20 cellular contexts compared by ENCODE assay signal in genomic region chr22:43181321-43182076, GRCh38. TPM values are rescaled to one million over a fixed set of nuclear protein-coding genes. Genes with fewer than 3 reads are reported as not detected.
DNase-seq lines count a peak whose midpoint lies in the region; ATAC-seq and TF ChIP-seq lines count a peak whose summit lies in the region.
"Had no signal": no experiment of that assay in that cellular context is flagged by ENCODE, and none has a peak within 500 bp of the region (broad histone marks: within the 10 kb centered on the region; RNA-seq: fewer than 3 reads in every experiment).

No MANE protein-coding gene starts in this region.

- TF ChIP-seq POLR2A in testis (IDR thresholded peaks at IDR 0.05) = no peak

- peaks cover 12% of the 10 kb centered on the region for H3K4me1 Mint-ChIP-seq in endodermal cell
- H3K4me1 Mint-ChIP-seq in Caco-2 (ENCODE audit: low read depth, unreplicated experiment) = peaks cover 17% of the 10 kb centered on the region

- H3K36me3 ChIP-seq in endodermal cell (ENCODE audit: control insufficient read depth, insufficient read depth, low read length) = peaks cover 22% of the 10 kb centered on the region
- H3K36me3 ChIP-seq in testis (ENCODE audit: low read depth, missing control alignments) = no peaks in the 10 kb centered on the region
- peaks cover 6% of the 10 kb centered on the region for H3K36me3 ChIP-seq in Caco-2 (ENCODE audit: control insufficient read depth, insufficient read depth, low read length)

- intact Hi-C loops in right cardiac atrium (cut with DNase I) = no loop called here
- intact Hi-C loops in left cardiac atrium (cut with DNase I) = no loop called here
- intact Hi-C loops in testis (cut with DNase I; ENCODE audit: low total_unique reads) = no loop called here
- intact Hi-C loops in Caco-2 (cut with micrococcal nuclease; ENCODE audit: unreplicated experiment) = no loop called here

- H3K36me3 Mint-ChIP-seq in endodermal cell (ENCODE audit: low read depth) = peaks cover 41% of the 10 kb centered on the region
- H3K36me3 Mint-ChIP-seq in Caco-2 (ENCODE audit: insufficient read depth, unreplicated experiment) = peaks cover 22% of the 10 kb centered on the region

- WGBS in right cardiac atrium = 93% methylated on average over 13 of the region's 13 CpGs
- 93% methylated on average over 8 to 13 of the region's 13 CpGs for WGBS in endodermal cell (ENCODE audit: insufficient coverage in 1 of 2, insufficient read length in 1 of 2), 2 experiments
- 76 to 80% methylated on average over 8 to 13 of the region's 13 CpGs for WGBS in testis, 2 donors

- H3K9me3 Mint-ChIP-seq in endodermal cell (no peaks in the 10 kb centered on the region), Caco-2 (ENCODE audit: unreplicated experiment) (no peaks in the 10 kb centered on the region)

- TF ChIP-seq CTCF in RWPE1 (conservative IDR thresholded peaks at IDR 0.05; ENCODE audit: low read depth) (no peak), endodermal cell (conservative IDR thresholded peaks at IDR 0.05) (no peak), testis (IDR thresholded peaks at IDR 0.05) (no peak), Caco-2 (IDR thresholded peaks at IDR 0.05; ENCODE audit: insufficient read depth in 1 of 2, low read depth in 1 of 2, low read length in 1 of 2, severe bottlenecking in 1 of 2, unreplicated experiment in 1 of 2) (no peak)

- peaks cover 6% of the 10 kb centered on the region for H3K4me1 ChIP-seq in right cardiac atrium (ENCODE audit: control insufficient read depth, insufficient read depth, low read length)
- H3K4me1 ChIP-seq in endodermal cell (ENCODE audit: control insufficient read depth, insufficient read depth, low read length) = peaks cover 6% of the 10 kb centered on the region
- H3K4me1 ChIP-seq in testis = peaks cover 32% of the 10 kb centered on the region
- H3K4me1 ChIP-seq in Caco-2 = peaks cover 9% of the 10 kb centered on the region; the same call in 1 of the 2 replicates

- no peaks in the 10 kb centered on the region for H3K27me3 Mint-ChIP-seq in endodermal cell (ENCODE audit: insufficient read depth)
- no peaks in the 10 kb centered on the region for H3K27me3 Mint-ChIP-seq in Caco-2 (ENCODE audit: insufficient read depth, unreplicated experiment)

- H3K9me3 ChIP-seq in right cardiac atrium (ENCODE audit: control insufficient read depth, low read length) (no peaks in the 10 kb centered on the region), endodermal cell (ENCODE audit: control insufficient read depth, low read length) (no peaks in the 10 kb centered on the region), testis (no peaks in the 10 kb centered on the region), Caco-2 (no peaks in the 10 kb centered on the region)
- H3K9me3 ChIP-seq: BLaER1 treated with 17β-estradiol and CSF1 and Interleukin-3, amounts not matched to agents 10 nM and 100 nM; Peyer's patch; SK-N-SH had no signal

- no peaks in the 10 kb centered on the region for H3K27me3 ChIP-seq in right cardiac atrium (ENCODE audit: control insufficient read depth, insufficient read depth)
- no peaks in the 10 kb centered on the region for H3K27me3 ChIP-seq in endodermal cell (ENCODE audit: control insufficient read depth, insufficient read depth, low read length, poor library complexity, severe bottlenecking)
- H3K27me3 ChIP-seq in testis = no peaks in the 10 kb centered on the region
- H3K27me3 ChIP-seq in Caco-2 (replicated peaks; ENCODE audit: control insufficient read depth, insufficient read depth, low read length) = no peaks in the 10 kb centered on the region
- H3K27me3 ChIP-seq: BLaER1 treated with 17β-estradiol and CSF1 and Interleukin-3, amounts not matched to agents 10 nM and 100 nM; Peyer's patch had no signal

- H3K27ac Mint-ChIP-seq in endodermal cell = peak overlapping the region; percentile 78
- no peak overlapping the region for H3K27ac Mint-ChIP-seq in Caco-2 (ENCODE audit: unreplicated experiment)

- POLR2A ChIA-PET in RWPE1 (lab: Yijun Ruan, JAX; ENCODE audit: low non-redundant PET) (no interaction called here), Caco-2 (lab: Charles Lee) (no interaction called here)

- H3K9ac ChIP-seq in endodermal cell (ENCODE audit: extremely low read depth, low read length, poor library complexity, severe bottlenecking) = no peak overlapping the region
- H3K9ac ChIP-seq: SK-N-SH had no signal

- BruUV-seq in Caco-2 (replicated peaks; lab: Mats Ljungman, UMichigan) = no TSS peak

- no peak overlapping the region for H3K4me3 Mint-ChIP-seq in endodermal cell
- no peak overlapping the region for H3K4me3 Mint-ChIP-seq in Caco-2 (ENCODE audit: unreplicated experiment)

- no peak for ATAC-seq in right cardiac atrium
- ATAC-seq in left cardiac atrium = no peak

- DNase-seq in right cardiac atrium (peak in 2 of 3 donors; percentile 43 to 51), left cardiac atrium (no peak), RWPE1 (ENCODE audit: low spot score) (no peak), endodermal cell (no peak), testis (peak; percentile 56), NCI-H1417 (lab: John Stamatoyannopoulos, UW) (no peak), Caco-2 (no peak), HT-29 (ENCODE audit: low spot score) (no peak)
- DNase-seq: DMS79, H7, MM.1S, NCI-H1092, NCI-H146, NCI-H2029 treated with DMSO at 0.1 percent for 48 hours, NCI-H2171, NCI-H526 treated with DMSO at 0.1 percent for 48 hours, Peyer's patch, SHP77, SK-N-SH had no signal

- H3K4me3 ChIP-seq in right cardiac atrium (ENCODE audit: low read length) (no peak overlapping the region), endodermal cell (ENCODE audit: low read length) (no peak overlapping the region), testis (no peak overlapping the region), Caco-2 (ENCODE audit: low read depth, low read length) (no peak overlapping the region)
- H3K4me3 ChIP-seq: BLaER1 treated with 17β-estradiol and CSF1 and Interleukin-3, amounts not matched to agents 10 nM and 100 nM; Peyer's patch had no signal

- CTCF ChIA-PET in RWPE1 (lab: Yijun Ruan, JAX) = no interaction called here
- CTCF ChIA-PET in Caco-2 (lab: Charles Lee) = no interaction called here

- no peak overlapping the region for H3K27ac ChIP-seq in right cardiac atrium (ENCODE audit: low read length)
- H3K27ac ChIP-seq in RWPE1 = peak overlapping the region; percentile 65
- H3K27ac ChIP-seq in endodermal cell (ENCODE audit: low read depth, low read length) = no peak overlapping the region
- H3K27ac ChIP-seq in testis = peak overlapping the region in 1 of 2 donors; percentile 11
- H3K27ac ChIP-seq: BLaER1 treated with 17β-estradiol and CSF1 and Interleukin-3, amounts not matched to agents 10 nM and 100 nM; Peyer's patch had no signal

RNA-seq across cellular contexts. Expression of gene TTLL12, which starts 5.4 kb away (rescaled TPM):
- total RNA-seq in right cardiac atrium (10 to 100 TPM in 3 of 4 donors, 1 to 10 TPM in 1; 6.9 to 11.0 (median 10.5) TPM), left cardiac atrium (10 to 100 TPM in 1 of 2 donors, 1 to 10 TPM in 1; 9.3 to 10.3 TPM), endodermal cell (10 to 100 TPM; 49.8 to 71.0 TPM), testis (100 to 1,000 TPM; 111 to 175 TPM), Caco-2 (2022) (46.4 and 52.5 TPM in 2 replicates)
- polyA plus RNA-seq in right cardiac atrium (7.8 TPM), testis (ENCODE audit: insufficient read depth, low read depth, low replicate concordance) (62.0 TPM)
- 39.6 TPM for polyA plus RNA-seq in endodermal cell (2013, experiment 1 of 2)
- 33.2 TPM for polyA plus RNA-seq in endodermal cell (2013, experiment 2 of 2)
- total RNA-seq in HT-29 (2014; rRNA removed; shearing (Covaris generic)) = 102 and 110 TPM in 2 replicates

RNA-seq across cellular contexts. Expression of gene TSPO, which starts 30.1 kb away (rescaled TPM):
- 100 to 1,000 TPM in 1 of 4 donors, 10 to 100 TPM in 3; 69.6 to 102 (median 93.0) TPM for total RNA-seq in right cardiac atrium
- polyA plus RNA-seq in right cardiac atrium = 152 TPM
- 100 to 1,000 TPM in 1 of 2 donors, 10 to 100 TPM in 1; 96.2 to 147 TPM for total RNA-seq in left cardiac atrium
- total RNA-seq in endodermal cell = 10 to 100 TPM in 1 of 2 donors, 1 to 10 TPM in 1; 9.6 to 12.3 TPM
- polyA plus RNA-seq in endodermal cell (2013, experiment 1 of 2) = 25.2 TPM
- polyA plus RNA-seq in endodermal cell (2013, experiment 2 of 2) = 20.9 TPM
- total RNA-seq in testis = 10 to 100 TPM; 68.7 to 92.5 TPM
- polyA plus RNA-seq in testis (ENCODE audit: insufficient read depth, low read depth, low replicate concordance) = 42.8 TPM
- total RNA-seq in Caco-2 (2022) = 44.6 and 50.1 TPM in 2 replicates
- total RNA-seq in HT-29 (2014; rRNA removed; shearing (Covaris generic)) = 516 and 532 TPM in 2 replicates

RNA-seq across cellular contexts. Expression of gene MCAT, which starts 38.3 kb away (rescaled TPM):
- 10 to 100 TPM; 12.5 to 13.8 (median 13.6) TPM for total RNA-seq in right cardiac atrium
- 14.5 TPM for polyA plus RNA-seq in right cardiac atrium
- total RNA-seq in left cardiac atrium = 10 to 100 TPM; 10.4 to 12.7 TPM
- 10 to 100 TPM; 17.1 to 19.9 TPM for total RNA-seq in endodermal cell
- 14.7 TPM for polyA plus RNA-seq in endodermal cell (2013, experiment 1 of 2)
- 14.6 TPM for polyA plus RNA-seq in endodermal cell (2013, experiment 2 of 2)
- total RNA-seq in testis = 10 to 100 TPM; 43.1 to 46.5 TPM
- 25.4 TPM for polyA plus RNA-seq in testis (ENCODE audit: insufficient read depth, low read depth, low replicate concordance)
- 23.5 and 23.8 TPM in 2 replicates for total RNA-seq in Caco-2 (2022)
- 40.9 and 43.1 TPM in 2 replicates for total RNA-seq in HT-29 (2014; rRNA removed; shearing (Covaris generic))

Comparison
In these comparisons a context has a peak if more than half of its experiments do, and no peak if none do; other contexts are left out.
1. DNase-seq: peak in right cardiac atrium (2 of 3) and testis (single experiment); none in left cardiac atrium (single experiment), RWPE1 (single experiment), endodermal cell (single experiment), NCI-H1417 (0 of 3), Caco-2 (0 of 2) and HT-29 (single experiment).